In genomic region chr2:47058061-47058931, GRCh38 we compare ENCODE assay signal across 8 cellular contexts.
DNase-seq lines count a peak whose midpoint lies in the region; ATAC-seq and TF ChIP-seq lines count a peak whose summit lies in the region.

No MANE protein-coding gene starts in this region.

- no peaks in the 10 kb centered on the region for H3K27me3 ChIP-seq in BE2C
- H3K27me3 ChIP-seq in muscle layer of colon (ENCODE audit: control insufficient read depth in 1 of 2, insufficient read depth in 2 of 2, low read length in 2 of 2), result no peaks in the 10 kb centered on the region

- no peak overlapping the region for H3K4me3 ChIP-seq in BE2C (ENCODE audit: low read depth, low read length)
- H3K4me3 ChIP-seq in muscle layer of colon (ENCODE audit: low read depth in 1 of 2, low read length in 2 of 2), result peak overlapping the region in 1 of 2 donors; percentile 22

- no peaks in the 10 kb centered on the region for H3K9me3 ChIP-seq in BE2C
- no peaks in the 10 kb centered on the region for H3K9me3 ChIP-seq in muscle layer of colon (ENCODE audit: low read length)

- peaks cover 75% of the 10 kb centered on the region for H3K4me1 ChIP-seq in BE2C
- peaks cover 72% of the 10 kb centered on the region for H3K4me1 ChIP-seq in muscle layer of colon (ENCODE audit: insufficient read depth, low read length)

- no peak for ATAC-seq in GM21825 (IDR thresholded peaks at IDR 0.05; ENCODE audit: unreplicated experiment)

- H3K9me3 Mint-ChIP-seq in IgD-negative memory B cell (no peaks in the 10 kb centered on the region), brain (no peaks in the 10 kb centered on the region)

- H3K27ac ChIP-seq in muscle layer of colon (ENCODE audit: low read depth, low read length), result peak overlapping the region; percentile 83

- H3K36me3 Mint-ChIP-seq in IgD-negative memory B cell, result peaks cover 6% of the 10 kb centered on the region
- H3K36me3 Mint-ChIP-seq in brain, result peaks cover 14% of the 10 kb centered on the region

- TF ChIP-seq CTCF in BE2C (IDR thresholded peaks at IDR 0.05; ENCODE audit: low read depth, low read length), result no peak
- TF ChIP-seq CTCF in brain (conservative IDR thresholded peaks at IDR 0.05), result no peak

- H3K4me3 Mint-ChIP-seq in IgD-negative memory B cell (peak overlapping the region in 3 of 4 donors; percentile 33 to 91 (median 87)), brain (peak overlapping the region in 2 of 5 experiments; percentile 10 to 34)

- H3K36me3 ChIP-seq in BE2C (no peaks in the 10 kb centered on the region), muscle layer of colon (ENCODE audit: insufficient read depth, low read length) (peaks cover 13% of the 10 kb centered on the region)

- H3K4me1 Mint-ChIP-seq in IgD-negative memory B cell, result peaks cover 27 to 41% (median 36%) of the 10 kb centered on the region in 3 donors
- H3K4me1 Mint-ChIP-seq in brain, result peaks cover 74% of the 10 kb centered on the region

- H3K27me3 Mint-ChIP-seq in IgD-negative memory B cell (no peaks in the 10 kb centered on the region), brain (no peaks in the 10 kb centered on the region)

- peak overlapping the region; percentile 73 to 95 (median 93) for H3K27ac Mint-ChIP-seq in IgD-negative memory B cell
- H3K27ac Mint-ChIP-seq in brain, result peak overlapping the region; percentile 78 to 95 (median 91)

- DNase-seq in BE2C, result peak; percentile 84
- no peak for DNase-seq in epidermal melanocyte (ENCODE audit: insufficient read length, low spot score)
- DNase-seq in stimulated activated CD4-positive, alpha-beta T cell treated with anti-CD3 and anti-CD28 coated beads, Interleukin-1b, Interleukin-23, amount 100 ng/mL, for 48 hours, result no peak
- no peak for DNase-seq in H4 (ENCODE audit: low spot score)

- peak overlapping the region; percentile 26 for H3K9ac ChIP-seq in muscle layer of colon (ENCODE audit: low read length)
